In the genomic region with DNA sequence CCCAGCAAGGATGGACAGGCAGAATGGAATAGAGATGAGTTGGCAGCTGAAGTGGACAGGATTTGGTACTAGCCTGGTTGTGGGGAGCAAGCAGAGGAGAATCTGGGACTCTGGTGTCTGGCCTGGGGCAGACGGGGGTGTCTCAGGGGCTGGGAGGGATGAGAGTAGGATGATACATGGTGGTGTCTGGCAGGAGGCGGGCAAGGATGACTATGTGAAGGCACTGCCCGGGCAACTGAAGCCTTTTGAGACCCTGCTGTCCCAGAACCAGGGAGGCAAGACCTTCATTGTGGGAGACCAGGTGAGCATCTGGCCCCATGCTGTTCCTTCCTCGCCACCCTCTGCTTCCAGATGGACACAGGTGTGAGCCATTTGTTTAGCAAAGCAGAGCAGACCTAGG, we compare ENCODE assay signal across 11 cellular contexts. TPM values are rescaled to one million over a fixed set of nuclear protein-coding genes. Genes with fewer than 3 reads are reported as not detected.
DNase-seq lines count a peak whose midpoint lies in the region; ATAC-seq, FAIRE-seq and TF ChIP-seq lines count a peak whose summit lies in the region.
"Had no signal": no experiment of that assay in that cellular context is flagged by ENCODE, and none has a peak within 500 bp of the region (broad histone marks: within the 10 kb centered on the region; RNA-seq: fewer than 3 reads in every experiment).

No MANE protein-coding gene starts in this region.

- H3K4me2 ChIP-seq in keratinocyte (ENCODE audit: control insufficient read depth, extremely low read depth, insufficient read depth, low read depth, low read length), result peak overlapping the region; percentile 89

- POLR2A ChIA-PET in activated CD4-positive, alpha-beta memory T cell treated with anti-CD3 and anti-CD28 coated beads, Interleukin-2, amount 10 ng/mL, durations not matched to agents 7 days and 5 days (lab: Charles Lee), result no interaction called here

- FAIRE-seq in keratinocyte (lab: Jason Lieb, UNC) (no peak), frontal cortex (lab: Jason Lieb, UNC) (no peak)
- FAIRE-seq: H54 had no signal

- H3K36me3 Mint-ChIP-seq in stimulated activated naive CD8-positive, alpha-beta T cell treated with anti-CD3 and anti-CD28 coated beads, Interleukin-15, Interleukin-2, amounts not matched to agents 100 ng/mL and 50 ng/mL, for 24 hours (ENCODE audit: low read depth), result peaks cover 35% of the 10 kb centered on the region
- H3K36me3 Mint-ChIP-seq in activated CD4-positive, alpha-beta memory T cell treated with anti-CD3 and anti-CD28 coated beads, Interleukin-2, amount 10 ng/mL, durations not matched to agents 7 days and 5 days (ENCODE audit: low read depth), result peaks cover 29% of the 10 kb centered on the region

- no peak for DNase-seq in stimulated activated naive CD8-positive, alpha-beta T cell treated with anti-CD3 and anti-CD28 coated beads, Interleukin-15, Interleukin-2, amounts not matched to agents 100 U/mL and 50 U/mL, for 24 hours
- DNase-seq in activated CD4-positive, alpha-beta memory T cell treated with anti-CD3 and anti-CD28 coated beads, Interleukin-2, amount 10 ng/mL, durations not matched to agents 7 days and 5 days, result no peak
- DNase-seq in keratinocyte (ENCODE audit: low read depth, low spot score) (no peak), frontal cortex (ENCODE audit: low spot score in 2 of 2) (no peak), NK-92 (lab: John Stamatoyannopoulos, UW; ENCODE audit: unreplicated experiment) (no peak), HuH-7.5 (ENCODE audit: low spot score) (no peak)
- DNase-seq: NCI-H446 had no signal

- H4K20me1 ChIP-seq in keratinocyte (ENCODE audit: control insufficient read depth, extremely low read depth, insufficient read depth, low read length), result peaks cover 23% of the 10 kb centered on the region

- ATAC-seq in stimulated activated naive CD8-positive, alpha-beta T cell treated with anti-CD3 and anti-CD28 coated beads, Interleukin-15, Interleukin-2, amounts not matched to agents 100 U/mL and 50 U/mL, for 24 hours, result no peak
- ATAC-seq in HG02610 (IDR thresholded peaks at IDR 0.05; ENCODE audit: unreplicated experiment), result no peak

- no peaks in the 10 kb centered on the region for H3K9me3 ChIP-seq in keratinocyte (ENCODE audit: control insufficient read depth, low read depth, low read length)

- H3K4me3 Mint-ChIP-seq in stimulated activated naive CD8-positive, alpha-beta T cell treated with anti-CD3 and anti-CD28 coated beads, Interleukin-15, Interleukin-2, amounts not matched to agents 100 ng/mL and 50 ng/mL, for 24 hours, result peak overlapping the region; percentile 86
- H3K4me3 Mint-ChIP-seq in activated CD4-positive, alpha-beta memory T cell treated with anti-CD3 and anti-CD28 coated beads, Interleukin-2, amount 10 ng/mL, durations not matched to agents 7 days and 5 days, result no peak overlapping the region

- peak overlapping the region in 1 of 3 experiments; percentile 86 for H3K4me3 ChIP-seq in keratinocyte (ENCODE audit: control insufficient read depth in 2 of 3, extremely low read depth in 1 of 3, insufficient read depth in 2 of 3, low read depth in 1 of 3, low read length in 3 of 3)

- CTCF ChIA-PET in activated CD4-positive, alpha-beta memory T cell treated with anti-CD3 and anti-CD28 coated beads, Interleukin-2, amount 10 ng/mL, durations not matched to agents 7 days and 5 days (lab: Charles Lee), result no interaction called here

- no peaks in the 10 kb centered on the region for H3K9me3 Mint-ChIP-seq in stimulated activated naive CD8-positive, alpha-beta T cell treated with anti-CD3 and anti-CD28 coated beads, Interleukin-15, Interleukin-2, amounts not matched to agents 100 ng/mL and 50 ng/mL, for 24 hours
- no peaks in the 10 kb centered on the region for H3K9me3 Mint-ChIP-seq in activated CD4-positive, alpha-beta memory T cell treated with anti-CD3 and anti-CD28 coated beads, Interleukin-2, amount 10 ng/mL, durations not matched to agents 7 days and 5 days

- H2AFZ ChIP-seq in keratinocyte (ENCODE audit: control insufficient read depth, low read length), result no peak overlapping the region

- dilution Hi-C loops in keratinocyte (cut with MboI; ENCODE audit: extremely low pct_ligation_motif_present, low sequenced_read_pairs), result no loop called here

- H3K27me3 ChIP-seq in keratinocyte (ENCODE audit: control insufficient read depth, extremely low read depth, insufficient read depth, low read length), result no peaks in the 10 kb centered on the region

- peak overlapping the region; percentile 79 for H3K27ac Mint-ChIP-seq in stimulated activated naive CD8-positive, alpha-beta T cell treated with anti-CD3 and anti-CD28 coated beads, Interleukin-15, Interleukin-2, amounts not matched to agents 100 ng/mL and 50 ng/mL, for 24 hours
- H3K27ac Mint-ChIP-seq in activated CD4-positive, alpha-beta memory T cell treated with anti-CD3 and anti-CD28 coated beads, Interleukin-2, amount 10 ng/mL, durations not matched to agents 7 days and 5 days, result peak overlapping the region; percentile 32

- peaks cover 49% of the 10 kb centered on the region for H3K4me1 Mint-ChIP-seq in stimulated activated naive CD8-positive, alpha-beta T cell treated with anti-CD3 and anti-CD28 coated beads, Interleukin-15, Interleukin-2, amounts not matched to agents 100 ng/mL and 50 ng/mL, for 24 hours (ENCODE audit: low read depth)
- peaks cover 36% of the 10 kb centered on the region for H3K4me1 Mint-ChIP-seq in activated CD4-positive, alpha-beta memory T cell treated with anti-CD3 and anti-CD28 coated beads, Interleukin-2, amount 10 ng/mL, durations not matched to agents 7 days and 5 days

- no peak overlapping the region for H3K9ac ChIP-seq in keratinocyte (ENCODE audit: control insufficient read depth, extremely low read depth, insufficient read depth, low read length)

- H3K9me1 ChIP-seq in keratinocyte (ENCODE audit: control insufficient read depth, extremely low read depth, insufficient read depth, low read length), result peaks cover 3% of the 10 kb centered on the region

- peaks cover 5% of the 10 kb centered on the region for H3K27me3 Mint-ChIP-seq in stimulated activated naive CD8-positive, alpha-beta T cell treated with anti-CD3 and anti-CD28 coated beads, Interleukin-15, Interleukin-2, amounts not matched to agents 100 ng/mL and 50 ng/mL, for 24 hours
- H3K27me3 Mint-ChIP-seq in activated CD4-positive, alpha-beta memory T cell treated with anti-CD3 and anti-CD28 coated beads, Interleukin-2, amount 10 ng/mL, durations not matched to agents 7 days and 5 days, result peaks cover 9% of the 10 kb centered on the region

- no peak for TF ChIP-seq CTCF in keratinocyte (optimal IDR thresholded peaks at IDR 0.05 in 1 of 3, IDR thresholded peaks at IDR 0.05 in 1 of 3, conservative IDR thresholded peaks at IDR 0.05 in 1 of 3; ENCODE audit: extremely low read depth in 1 of 3, insufficient read depth in 2 of 3, low read length in 3 of 3)

- H3K36me3 ChIP-seq in keratinocyte (ENCODE audit: control insufficient read depth in 2 of 2, extremely low read depth in 1 of 2, insufficient read depth in 2 of 2, low read length in 2 of 2), result peaks cover 20 to 30% of the 10 kb centered on the region in 2 experiments

- peaks cover 35% of the 10 kb centered on the region for H3K4me1 ChIP-seq in keratinocyte (ENCODE audit: control insufficient read depth, extremely low read depth, insufficient read depth, low read length)

- H3K27ac ChIP-seq in keratinocyte (ENCODE audit: control insufficient read depth, insufficient read depth, low read length), result peak overlapping the region; percentile 94

- peaks cover 24% of the 10 kb centered on the region for H3K79me2 ChIP-seq in keratinocyte (ENCODE audit: control insufficient read depth, insufficient read depth, low read length)

RNA-seq across cellular contexts. Expression of a gene that starts 2.3 kb away (rescaled TPM):
- total RNA-seq in activated CD4-positive, alpha-beta memory T cell treated with anti-CD3 and anti-CD28 coated beads, Interleukin-2, amount 10 ng/mL, durations not matched to agents 7 days and 5 days, result 100 to 1,000 TPM; 195 to 198 TPM
- polyA plus RNA-seq in keratinocyte, result 1,511 to 3,251 TPM (median 1,575 TPM) in 3 replicates
- 379 TPM for polyA plus RNA-seq in keratinocyte (2011; ENCODE audit: low read depth)
- 1,984 and 3,223 TPM in 2 replicates for polyA plus RNA-seq in keratinocyte (2011; cell fraction: cytosol; rRNA removed)
- polyA plus RNA-seq in keratinocyte (2011; cell fraction: nucleus; rRNA removed), result 1,110 and 1,459 TPM in 2 replicates
- 2,382 and 2,611 TPM in 2 replicates for polyA plus RNA-seq in keratinocyte (2012; ENCODE audit: low replicate concordance)
- 1,137 to 2,631 TPM (median 2,247 TPM) in 3 replicates for polyA minus RNA-seq in keratinocyte
- 2,162 TPM for polyA minus RNA-seq in keratinocyte (2011; cell fraction: cytosol; rRNA and poly(A)+ RNA removed)
- polyA minus RNA-seq in keratinocyte (2011; cell fraction: nucleus; rRNA and poly(A)+ RNA removed), result 492 and 503 TPM in 2 replicates
- total RNA-seq in frontal cortex, result 206 TPM

RNA-seq across cellular contexts. Expression of a gene that starts 20.8 kb away (rescaled TPM):
- total RNA-seq in activated CD4-positive, alpha-beta memory T cell treated with anti-CD3 and anti-CD28 coated beads, Interleukin-2, amount 10 ng/mL, durations not matched to agents 7 days and 5 days, result 100 to 1,000 TPM; 174 to 193 TPM
- polyA plus RNA-seq in keratinocyte, result 92.9 to 118 TPM (median 102 TPM) in 3 replicates
- 74.0 TPM for polyA plus RNA-seq in keratinocyte (2011; ENCODE audit: low read depth)
- polyA plus RNA-seq in keratinocyte (2011; cell fraction: cytosol; rRNA removed), result 38.6 and 103 TPM in 2 replicates
- 208 and 255 TPM in 2 replicates for polyA plus RNA-seq in keratinocyte (2011; cell fraction: nucleus; rRNA removed)
- polyA plus RNA-seq in keratinocyte (2012; ENCODE audit: low replicate concordance), result 112 and 133 TPM in 2 replicates
- 69.1 to 102 TPM (median 70.3 TPM) in 3 replicates for polyA minus RNA-seq in keratinocyte
- polyA minus RNA-seq in keratinocyte (2011; cell fraction: cytosol; rRNA and poly(A)+ RNA removed), result 168 TPM
- polyA minus RNA-seq in keratinocyte (2011; cell fraction: nucleus; rRNA and poly(A)+ RNA removed), result 54.4 and 58.9 TPM in 2 replicates
- total RNA-seq in frontal cortex, result 182 TPM

RNA-seq across cellular contexts. Expression of a gene that starts 43.8 kb away (rescaled TPM):
- total RNA-seq in activated CD4-positive, alpha-beta memory T cell treated with anti-CD3 and anti-CD28 coated beads, Interleukin-2, amount 10 ng/mL, durations not matched to agents 7 days and 5 days, result 10 to 100 TPM in 1 of 2 experiments, 1 to 10 TPM in 1; 9.3 to 10.8 TPM
- polyA plus RNA-seq in keratinocyte, result 1.1 to 1.6 TPM (median 1.5 TPM) in 3 replicates
- not detected for polyA plus RNA-seq in keratinocyte (2011; ENCODE audit: low read depth)
- polyA plus RNA-seq in keratinocyte (2011; cell fraction: cytosol; rRNA removed), result 0.68 and 2.5 TPM in 2 replicates
- 1.9 and 2.7 TPM in 2 replicates for polyA plus RNA-seq in keratinocyte (2011; cell fraction: nucleus; rRNA removed)
- polyA plus RNA-seq in keratinocyte (2012; ENCODE audit: low replicate concordance), result 6.7 and 15.8 TPM in 2 replicates
- polyA minus RNA-seq in keratinocyte, result 0.72 to 1.8 TPM in 2 of 3 replicates, not detected in the other
- polyA minus RNA-seq in keratinocyte (2011; cell fraction: cytosol; rRNA and poly(A)+ RNA removed), result not detected
- polyA minus RNA-seq in keratinocyte (2011; cell fraction: nucleus; rRNA and poly(A)+ RNA removed), result 1.2 TPM in 1 of 2 replicates, not detected in the other
- 1.2 TPM for total RNA-seq in frontal cortex

RNA-seq across cellular contexts. Expression of a gene that starts 53.7 kb away (rescaled TPM):
- not detected for total RNA-seq in activated CD4-positive, alpha-beta memory T cell treated with anti-CD3 and anti-CD28 coated beads, Interleukin-2, amount 10 ng/mL, durations not matched to agents 7 days and 5 days
- polyA plus RNA-seq in keratinocyte, result not detected in 3 replicates
- polyA plus RNA-seq in keratinocyte (2011; ENCODE audit: low read depth), result not detected
- polyA plus RNA-seq in keratinocyte (2011; cell fraction: cytosol; rRNA removed), result not detected in 2 replicates
- polyA plus RNA-seq in keratinocyte (2011; cell fraction: nucleus; rRNA removed), result not detected in 2 replicates
- not detected in 2 replicates for polyA plus RNA-seq in keratinocyte (2012; ENCODE audit: low replicate concordance)
- not detected in 3 replicates for polyA minus RNA-seq in keratinocyte
- not detected for polyA minus RNA-seq in keratinocyte (2011; cell fraction: cytosol; rRNA and poly(A)+ RNA removed)
- not detected in 2 replicates for polyA minus RNA-seq in keratinocyte (2011; cell fraction: nucleus; rRNA and poly(A)+ RNA removed)
- total RNA-seq in frontal cortex, result not detected
- polyA plus RNA-seq: BJ had no signal
